In the genomic region with DNA sequence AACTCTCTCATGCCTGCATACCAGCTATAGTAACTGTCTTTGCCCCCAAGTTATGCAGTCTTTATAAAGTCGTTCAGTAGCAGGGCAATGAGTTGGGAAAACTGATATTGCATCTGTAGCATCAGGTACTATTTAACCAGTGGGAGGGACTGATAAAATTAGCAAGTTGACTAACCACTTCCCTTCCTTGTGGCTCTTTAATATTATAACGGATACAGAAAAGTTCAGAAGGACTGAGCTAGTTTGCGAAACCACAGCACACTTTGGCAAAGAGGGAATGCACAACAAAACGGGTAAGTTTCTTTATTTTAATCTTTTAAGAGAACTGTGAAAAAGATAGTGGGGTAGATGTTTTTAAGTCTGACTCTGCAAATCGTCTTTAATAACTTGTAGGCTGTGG, we compare ENCODE assay signal across 11 cellular contexts.
DNase-seq lines count a peak whose midpoint lies in the region; ATAC-seq, FAIRE-seq and TF ChIP-seq lines count a peak whose summit lies in the region.
"Had no signal": no experiment of that assay in that cellular context is flagged by ENCODE, and none has a peak within 500 bp of the region (broad histone marks: within the 10 kb centered on the region; RNA-seq: fewer than 3 reads in every experiment).

No MANE protein-coding gene starts in this region.

- H3K79me1 ChIP-seq in H1 (ENCODE audit: low read depth, low read length) (no peaks in the 10 kb centered on the region), mesendoderm (ENCODE audit: low read length) (no peaks in the 10 kb centered on the region)

- H2BK15ac ChIP-seq in H1 (ENCODE audit: low read length) (no peak overlapping the region), mesendoderm (replicated peaks; ENCODE audit: low read depth) (no peak overlapping the region)

- no peaks in the 10 kb centered on the region for H3K9me3 ChIP-seq in H1 (ENCODE audit: insufficient read depth in 2 of 2, low read depth in 1 of 2, low read length in 1 of 2)

- TF ChIP-seq RAD21 in H1 (IDR thresholded peaks at IDR 0.05 in 1 of 2, conservative IDR thresholded peaks at IDR 0.05 in 1 of 2; ENCODE audit: low read depth in 2 of 2, low read length in 2 of 2) = no peak

- CTCF ChIA-PET in H1 (lab: Charles Lee; ENCODE audit: partially characterized antibody) = interaction anchor here (0.6 to 1.2 kb wide), 4 partner anchors 30 to 340 kb away, joined by 3 to 7 read pairs (median 4); no protein-coding TSS in a partner anchor

- H3K14ac ChIP-seq in H1 (ENCODE audit: insufficient read length) = no peak overlapping the region

- FAIRE-seq in H1 (lab: Jason Lieb, UNC) = no peak

- TF ChIP-seq EP300 in H1 (IDR thresholded peaks at IDR 0.05; ENCODE audit: borderline replicate concordance in 1 of 2, low read depth in 2 of 2, low read length in 2 of 2) = no peak

- H4K91ac ChIP-seq in H1 (replicated peaks; ENCODE audit: insufficient read length, low read length) = no peak overlapping the region

- H3K27ac Mint-ChIP-seq in IgD-negative memory B cell = peak overlapping the region; percentile 2 to 92 (median 28)
- H3K27ac Mint-ChIP-seq: CD4-positive, CD25-positive, alpha-beta regulatory T cell had no signal

- peaks cover 1% of the 10 kb centered on the region for H3K27me3 Mint-ChIP-seq in IgD-negative memory B cell

- no peak overlapping the region for H2BK5ac ChIP-seq in H1 (ENCODE audit: low read depth, low read length)
- no peak overlapping the region for H2BK5ac ChIP-seq in mesendoderm (ENCODE audit: low read length)

- H3K9me3 Mint-ChIP-seq in IgD-negative memory B cell = peaks cover 0 to 5% (median 0%) of the 10 kb centered on the region in 3 donors
- H3K9me3 Mint-ChIP-seq: neural crest cell had no signal

- no peak for TF ChIP-seq POLR2A in H1 (IDR thresholded peaks at IDR 0.05; ENCODE audit: control extremely low read depth in 1 of 2, low read depth in 2 of 2, low read length in 2 of 2)

- H4K8ac ChIP-seq in H1 (ENCODE audit: extremely low read depth, insufficient read depth, low read length) (no peak overlapping the region), mesendoderm (ENCODE audit: low read depth, low read length) (no peak overlapping the region)

- H2AK5ac ChIP-seq in H1 (ENCODE audit: low read depth, low read length) = no peak overlapping the region
- H2AK5ac ChIP-seq in mesendoderm (ENCODE audit: low read length) = no peak overlapping the region

- H3K27ac ChIP-seq in H1 (ENCODE audit: low read depth, low read length) (no peak overlapping the region), mesendoderm (ENCODE audit: low read depth, low read length) (no peak overlapping the region)

- H3K23me2 ChIP-seq in H1 (ENCODE audit: low read depth, low read length) = no peaks in the 10 kb centered on the region

- H3K4ac ChIP-seq in H1 (replicated peaks; ENCODE audit: insufficient read length, low read depth, low read length) = no peak overlapping the region
- no peak overlapping the region for H3K4ac ChIP-seq in mesendoderm (ENCODE audit: low read depth, low read length)

- no peak for TF ChIP-seq CTCF in H1 (IDR thresholded peaks at IDR 0.05; ENCODE audit: control extremely low read depth in 1 of 3, insufficient read depth in 1 of 3, low read depth in 1 of 3, low read length in 3 of 3)

- H2BK120ac ChIP-seq in H1 (replicated peaks; ENCODE audit: low read depth, low read length) (no peak overlapping the region), mesendoderm (ENCODE audit: low read depth, low read length) (no peak overlapping the region)

- H3K36me3 ChIP-seq in H1 (ENCODE audit: control insufficient read depth in 2 of 4, insufficient read depth in 4 of 4, low read length in 3 of 4) (no peaks in the 10 kb centered on the region), mesendoderm (ENCODE audit: control insufficient read depth, insufficient read depth, low read length) (no peaks in the 10 kb centered on the region)

- H3K4me1 ChIP-seq in H1 (replicated peaks in 1 of 4; ENCODE audit: control insufficient read depth in 3 of 4, insufficient read depth in 4 of 4, low read length in 3 of 4) (no peaks in the 10 kb centered on the region), mesendoderm (ENCODE audit: control insufficient read depth, low read depth, low read length) (no peaks in the 10 kb centered on the region)

- no peaks in the 10 kb centered on the region for H4K20me1 ChIP-seq in H1 (replicated peaks in 1 of 2; ENCODE audit: control insufficient read depth in 1 of 2, insufficient read depth in 2 of 2, low read length in 2 of 2)

- H3K23ac ChIP-seq in H1 (ENCODE audit: insufficient read length) (no peak overlapping the region), mesendoderm (ENCODE audit: low read length) (no peak overlapping the region)

- no peaks in the 10 kb centered on the region for H3K36me3 Mint-ChIP-seq in IgD-negative memory B cell
- H3K36me3 Mint-ChIP-seq: CD4-positive, CD25-positive, alpha-beta regulatory T cell had no signal

- H3K27me3 ChIP-seq in H1 (replicated peaks in 1 of 4; ENCODE audit: control insufficient read depth in 3 of 4, extremely low read depth in 1 of 4, insufficient read depth in 3 of 4, low read length in 3 of 4) (no peaks in the 10 kb centered on the region), mesendoderm (ENCODE audit: insufficient read depth, low read length, poor library complexity) (no peaks in the 10 kb centered on the region)

- H3K4me3 ChIP-seq in H1 (ENCODE audit: extremely low read depth in 1 of 4, insufficient read depth in 2 of 4, low read depth in 3 of 4, low read length in 4 of 4) (no peak overlapping the region), mesendoderm (ENCODE audit: low read length) (no peak overlapping the region)

- H4K5ac ChIP-seq in H1 (ENCODE audit: insufficient read length, low read depth, low read length) = no peak overlapping the region
- H4K5ac ChIP-seq in mesendoderm (ENCODE audit: low read length) = no peak overlapping the region

- H3K4me3 Mint-ChIP-seq in IgD-negative memory B cell = peak overlapping the region; percentile 71 to 88 (median 80)
- H3K4me3 Mint-ChIP-seq: neural crest cell had no signal

- H2BK12ac ChIP-seq in H1 (ENCODE audit: low read depth, low read length) = no peak overlapping the region

- H3K18ac ChIP-seq in H1 (ENCODE audit: extremely low read depth, low read length) (no peak overlapping the region), mesendoderm (ENCODE audit: low read length) (no peak overlapping the region)

- H3K79me2 ChIP-seq in H1 (ENCODE audit: control insufficient read depth in 1 of 2, insufficient read depth in 2 of 2, low read length in 2 of 2) (no peaks in the 10 kb centered on the region), mesendoderm (ENCODE audit: control insufficient read depth, insufficient read depth, low read length) (no peaks in the 10 kb centered on the region)

- 79% methylated on average over 5 of the region's 5 CpGs; no CpG with 5 or more reads in 1 of the 2 experiments for WGBS in H1 (ENCODE audit: extremely low coverage in 1 of 2, insufficient coverage in 1 of 2, insufficient read length in 1 of 2, insufficient replicate concordance in 2 of 2, low coverage in 1 of 2, low lambda C conversion rate in 2 of 2, missing lambda C conversion rate in 1 of 2), 2 experiments
- no CpG with 5 or more reads among the region's 5 CpGs for WGBS in mesendoderm (ENCODE audit: extremely low coverage, insufficient coverage, low lambda C conversion rate)

- DNase-seq in H1 (ENCODE audit: low read depth in 1 of 2, low spot score in 2 of 2) (no peak), mesendoderm (no peak), RPMI8226 (no peak)
- DNase-seq: CD4-positive, CD25-positive, alpha-beta regulatory T cell; NCI-H2029 had no signal

- POLR2A ChIA-PET in H1 (lab: Charles Lee; ENCODE audit: partially characterized antibody) = no interaction called here

- H3K4me1 Mint-ChIP-seq in IgD-negative memory B cell = peaks cover 22 to 51% (median 40%) of the 10 kb centered on the region in 3 donors
- H3K4me1 Mint-ChIP-seq: neural crest cell had no signal

- H3K4me2 ChIP-seq in H1 (ENCODE audit: insufficient read depth in 1 of 2, low read depth in 2 of 2, low read length in 2 of 2) = no peak overlapping the region
- no peak overlapping the region for H3K4me2 ChIP-seq in mesendoderm (ENCODE audit: low read length)

- H2AFZ ChIP-seq in H1 (ENCODE audit: low read length) = 0 out of 2 replicates have a peak overlapping the region, but pooled peaks have one; percentile 15

- ATAC-seq in GM18498 (IDR thresholded peaks at IDR 0.05; ENCODE audit: unreplicated experiment) (peak; percentile 61), GM21737 (IDR thresholded peaks at IDR 0.05; ENCODE audit: unreplicated experiment) (peak; percentile 76), GM19023 (IDR thresholded peaks at IDR 0.05; ENCODE audit: unreplicated experiment) (no peak), HG02588 (IDR thresholded peaks at IDR 0.05; ENCODE audit: unreplicated experiment) (no peak)

- no peak overlapping the region for H3K56ac ChIP-seq in H1 (replicated peaks; ENCODE audit: insufficient read length, low read depth, low read length)
- H3K56ac ChIP-seq in mesendoderm (ENCODE audit: low read length) = no peak overlapping the region

- H2BK20ac ChIP-seq in H1 (ENCODE audit: low read length) = no peak overlapping the region

- H3K9ac ChIP-seq in H1 (replicated peaks in 1 of 4; ENCODE audit: extremely low read depth in 1 of 4, low read depth in 3 of 4, low read length in 3 of 4) (no peak overlapping the region), mesendoderm (ENCODE audit: low read length) (no peak overlapping the region)

TF ChIP-seq in H1, 55 proteins besides CTCF, POLR2A, EP300 and RAD21 (continues in another document):
- TF ChIP-seq ZNF274 (IDR thresholded peaks at IDR 0.05; ENCODE audit: borderline replicate concordance, extremely low read depth, low read length) (no peak), TAF7 (optimal IDR thresholded peaks at IDR 0.05; ENCODE audit: borderline replicate concordance, low read depth, low read length) (no peak), RFX5 (IDR thresholded peaks at IDR 0.05; ENCODE audit: borderline replicate concordance, low read depth, low read length) (no peak)
- TF ChIP-seq, protein P1, sequence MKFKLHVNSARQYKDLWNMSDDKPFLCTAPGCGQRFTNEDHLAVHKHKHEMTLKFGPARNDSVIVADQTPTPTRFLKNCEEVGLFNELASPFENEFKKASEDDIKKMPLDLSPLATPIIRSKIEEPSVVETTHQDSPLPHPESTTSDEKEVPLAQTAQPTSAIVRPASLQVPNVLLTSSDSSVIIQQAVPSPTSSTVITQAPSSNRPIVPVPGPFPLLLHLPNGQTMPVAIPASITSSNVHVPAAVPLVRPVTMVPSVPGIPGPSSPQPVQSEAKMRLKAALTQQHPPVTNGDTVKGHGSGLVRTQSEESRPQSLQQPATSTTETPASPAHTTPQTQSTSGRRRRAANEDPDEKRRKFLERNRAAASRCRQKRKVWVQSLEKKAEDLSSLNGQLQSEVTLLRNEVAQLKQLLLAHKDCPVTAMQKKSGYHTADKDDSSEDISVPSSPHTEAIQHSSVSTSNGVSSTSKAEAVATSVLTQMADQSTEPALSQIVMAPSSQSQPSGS (IDR thresholded peaks at IDR 0.05; ENCODE audit: low read length) = no peak
- TF ChIP-seq, protein P2, sequence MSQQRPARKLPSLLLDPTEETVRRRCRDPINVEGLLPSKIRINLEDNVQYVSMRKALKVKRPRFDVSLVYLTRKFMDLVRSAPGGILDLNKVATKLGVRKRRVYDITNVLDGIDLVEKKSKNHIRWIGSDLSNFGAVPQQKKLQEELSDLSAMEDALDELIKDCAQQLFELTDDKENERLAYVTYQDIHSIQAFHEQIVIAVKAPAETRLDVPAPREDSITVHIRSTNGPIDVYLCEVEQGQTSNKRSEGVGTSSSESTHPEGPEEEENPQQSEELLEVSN (IDR thresholded peaks at IDR 0.05) = no peak

Comparison
In these comparisons a context has a peak if more than half of its experiments do, and no peak if none do; other contexts are left out.
1. ATAC-seq: peak in GM18498 (single experiment) and GM21737 (single experiment); none in GM19023 (single experiment) and HG02588 (single experiment).